ENCODE assay signal across 15 cellular contexts in genomic region chr1:166273618-166274017, GRCh38.
DNase-seq lines count a peak whose midpoint lies in the region; ATAC-seq and TF ChIP-seq lines count a peak whose summit lies in the region.
"Had no signal": no experiment of that assay in that cellular context is flagged by ENCODE, and none has a peak within 500 bp of the region (broad histone marks: within the 10 kb centered on the region; RNA-seq: fewer than 3 reads in every experiment).

No MANE protein-coding gene starts in this region.

- no peaks in the 10 kb centered on the region for H3K79me2 ChIP-seq in mesendoderm (ENCODE audit: control insufficient read depth, insufficient read depth, low read length)

- no peak overlapping the region for H2AK5ac ChIP-seq in mesendoderm (ENCODE audit: low read length)

- intact Hi-C loops in left ventricle myocardium superior (cut with micrococcal nuclease) (no loop called here), Right ventricle myocardium superior (cut with DNase I) (no loop called here)

- H3K18ac ChIP-seq in mesendoderm (ENCODE audit: low read length) = no peak overlapping the region

- H3K4me1 Mint-ChIP-seq in chondrocyte (ENCODE audit: low read depth) = no peaks in the 10 kb centered on the region
- H3K4me1 Mint-ChIP-seq: CD14-positive monocyte had no signal

- H2BK5ac ChIP-seq in mesendoderm (ENCODE audit: low read length) = no peak overlapping the region

- WGBS in mesendoderm (ENCODE audit: extremely low coverage, insufficient coverage, low lambda C conversion rate) = no CpG with 5 or more reads among the region's 6 CpGs

- no peak overlapping the region for H3K27ac Mint-ChIP-seq in chondrocyte (ENCODE audit: unreplicated experiment)
- H3K27ac Mint-ChIP-seq: CD14-positive monocyte; CD8-positive, alpha-beta T cell; HFFc6 had no signal

- H4K5ac ChIP-seq in mesendoderm (ENCODE audit: low read length) = no peak overlapping the region

- no peak overlapping the region for H3K4me3 ChIP-seq in mesendoderm (ENCODE audit: low read length)

- no peak overlapping the region for H3K56ac ChIP-seq in mesendoderm (ENCODE audit: low read length)

- peaks cover 22% of the 10 kb centered on the region for H3K9me3 Mint-ChIP-seq in chondrocyte (ENCODE audit: low read depth)

- H4K8ac ChIP-seq in mesendoderm (ENCODE audit: low read depth, low read length) = no peak overlapping the region

- ATAC-seq in left ventricle myocardium superior = peak; percentile 54
- ATAC-seq in Right ventricle myocardium superior (ENCODE audit: poor library complexity) = no peak
- ATAC-seq: CD8-positive, alpha-beta T cell had no signal

- no peak overlapping the region for H2BK120ac ChIP-seq in mesendoderm (ENCODE audit: low read depth, low read length)

- H3K23ac ChIP-seq in mesendoderm (ENCODE audit: low read length) = no peak overlapping the region

- no peak for TF ChIP-seq CTCF in chondrocyte (IDR thresholded peaks at IDR 0.05)

- no peaks in the 10 kb centered on the region for H3K27me3 Mint-ChIP-seq in chondrocyte (ENCODE audit: low read depth)

- no peak for DNase-seq in left ventricle myocardium superior
- no peak for DNase-seq in Right ventricle myocardium superior
- DNase-seq in NCI-H1694 (lab: John Stamatoyannopoulos, UW) = peak; percentile 28
- peak; percentile 71 for DNase-seq in NCI-H82 (lab: John Stamatoyannopoulos, UW)
- DNase-seq in mesendoderm = peak; percentile 63
- no peak for DNase-seq in activated naive CD4-positive, alpha-beta T cell (lab: John Stamatoyannopoulos, UW)
- DNase-seq in hypothalamus (lab: John Stamatoyannopoulos, UW) = no peak
- DNase-seq in chondrocyte (ENCODE audit: low spot score) = no peak
- DNase-seq: CD8-positive, alpha-beta T cell; COR-L47; GF-D8; HCEC 1CT; HFFc6 had no signal

- no peaks in the 10 kb centered on the region for H3K36me3 Mint-ChIP-seq in chondrocyte (ENCODE audit: low read depth)
- H3K36me3 Mint-ChIP-seq: CD14-positive monocyte; CD8-positive, alpha-beta T cell had no signal

- no peak overlapping the region for H3K4me3 Mint-ChIP-seq in chondrocyte (ENCODE audit: unreplicated experiment)
- H3K4me3 Mint-ChIP-seq: CD14-positive monocyte; CD8-positive, alpha-beta T cell; HFFc6 had no signal

- no peaks in the 10 kb centered on the region for H3K79me1 ChIP-seq in mesendoderm (ENCODE audit: low read length)

- no peak overlapping the region for H3K9ac ChIP-seq in mesendoderm (ENCODE audit: low read length)

- no peaks in the 10 kb centered on the region for H3K27me3 ChIP-seq in mesendoderm (ENCODE audit: insufficient read depth, low read length, poor library complexity)

- no peak overlapping the region for H3K27ac ChIP-seq in mesendoderm (ENCODE audit: low read depth, low read length)
- H3K27ac ChIP-seq: HL-60 had no signal

- no peak overlapping the region for H3K4me2 ChIP-seq in mesendoderm (ENCODE audit: low read length)

- H3K36me3 ChIP-seq in mesendoderm (ENCODE audit: control insufficient read depth, insufficient read depth, low read length) = no peaks in the 10 kb centered on the region

- H3K4ac ChIP-seq in mesendoderm (ENCODE audit: low read depth, low read length) = no peak overlapping the region

- no peak overlapping the region for H2BK15ac ChIP-seq in mesendoderm (replicated peaks; ENCODE audit: low read depth)

- peaks cover 4% of the 10 kb centered on the region for H3K4me1 ChIP-seq in mesendoderm (ENCODE audit: control insufficient read depth, low read depth, low read length)

Comparison
In these comparisons a context has a peak if more than half of its experiments do, and no peak if none do; other contexts are left out.
1. DNase-seq: peak in NCI-H1694 (single experiment), NCI-H82 (single experiment) and mesendoderm (single experiment); none in left ventricle myocardium superior (single experiment), Right ventricle myocardium superior (single experiment), activated naive CD4-positive, alpha-beta T cell (0 of 4), hypothalamus (0 of 51) and chondrocyte (single experiment).